In the genomic region with DNA sequence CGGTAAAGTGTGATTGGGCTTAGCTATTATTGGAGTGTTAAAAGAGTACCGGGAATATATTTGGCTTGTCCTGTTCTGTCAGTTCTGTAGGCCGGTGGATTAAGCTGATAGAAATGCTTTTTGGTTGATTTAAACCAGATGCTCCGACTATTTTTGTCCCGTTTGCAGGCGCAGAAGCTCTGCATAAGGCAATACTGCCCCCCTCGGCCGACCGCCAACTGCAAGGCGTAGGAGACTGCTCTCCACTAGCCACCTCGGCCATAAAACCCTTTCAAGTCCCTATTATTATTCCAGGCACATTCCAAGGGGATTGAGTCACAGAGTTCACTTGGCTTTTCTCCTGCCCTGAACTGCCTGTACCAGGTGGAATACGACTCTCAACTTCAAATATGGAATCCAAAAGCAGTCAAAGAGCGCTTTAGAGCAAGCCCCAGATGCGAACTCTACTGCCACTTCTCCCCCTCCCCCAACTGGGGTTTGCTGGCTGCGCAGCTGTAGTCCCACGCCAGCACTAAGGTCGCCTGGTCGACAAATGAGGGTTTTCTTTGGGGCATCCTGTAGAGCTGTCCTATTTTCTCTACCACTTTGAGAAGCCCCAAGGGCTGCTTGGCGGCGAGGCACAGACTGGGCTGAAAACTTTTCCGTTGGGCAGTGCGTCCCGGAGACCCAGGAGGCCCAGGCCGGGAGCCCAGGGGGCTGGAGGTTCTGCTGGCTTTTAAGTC, we compare ENCODE assay signal across 8 cellular contexts.
A peak's percentile ranks its signal among the peaks of the same experiment; 100 is the strongest.
DNase-seq lines count a peak whose midpoint lies in the region; ATAC-seq and TF ChIP-seq lines count a peak whose summit lies in the region.

No MANE protein-coding gene starts in this region.

- H3K36me3 Mint-ChIP-seq in CD14-positive monocyte, result peaks cover 0 to 3% of the 10 kb centered on the region in 2 donors
- no peaks in the 10 kb centered on the region for H3K36me3 Mint-ChIP-seq in activated CD4-positive, alpha-beta memory T cell treated with anti-CD3 and anti-CD28 coated beads, Interleukin-2, amount 10 ng/mL, durations not matched to agents 7 days and 5 days (ENCODE audit: low read depth)

- no peaks in the 10 kb centered on the region for H3K9me3 Mint-ChIP-seq in CD14-positive monocyte
- no peaks in the 10 kb centered on the region for H3K9me3 Mint-ChIP-seq in activated CD4-positive, alpha-beta memory T cell treated with anti-CD3 and anti-CD28 coated beads, Interleukin-2, amount 10 ng/mL, durations not matched to agents 7 days and 5 days

- H3K27me3 ChIP-seq in lung (ENCODE audit: control insufficient read depth, insufficient read depth), result no peaks in the 10 kb centered on the region

- H3K4me1 Mint-ChIP-seq in CD14-positive monocyte, result peaks cover 47% of the 10 kb centered on the region
- H3K4me1 Mint-ChIP-seq in activated CD4-positive, alpha-beta memory T cell treated with anti-CD3 and anti-CD28 coated beads, Interleukin-2, amount 10 ng/mL, durations not matched to agents 7 days and 5 days, result peaks cover 44% of the 10 kb centered on the region

- peak; percentile 45 for ATAC-seq in GM19372 (IDR thresholded peaks at IDR 0.05; ENCODE audit: low read depth, unreplicated experiment)
- peak; percentile 48 for ATAC-seq in HG03521 (IDR thresholded peaks at IDR 0.05; ENCODE audit: unreplicated experiment)
- peak; percentile 82 for ATAC-seq in lung (ENCODE audit: insufficient read depth, low FRiP score)

- peak overlapping the region; percentile 18 for H3K4me3 ChIP-seq in lung

- POLR2A ChIA-PET in activated CD4-positive, alpha-beta memory T cell treated with anti-CD3 and anti-CD28 coated beads, Interleukin-2, amount 10 ng/mL, durations not matched to agents 7 days and 5 days (lab: Charles Lee), result interaction anchor here (0.9 to 4.5 kb wide), 13 partner anchors 8 to 495 kb away, joined by 3 to 38 read pairs (median 7); partner anchors contain the start of gene REEP3

- H3K27me3 Mint-ChIP-seq in CD14-positive monocyte (ENCODE audit: low read depth in 3 of 3), result no peaks in the 10 kb centered on the region
- peaks cover 7% of the 10 kb centered on the region for H3K27me3 Mint-ChIP-seq in activated CD4-positive, alpha-beta memory T cell treated with anti-CD3 and anti-CD28 coated beads, Interleukin-2, amount 10 ng/mL, durations not matched to agents 7 days and 5 days

- 0% methylated on average over 24 of the region's 24 CpGs for WGBS in lung, 2 donors

- TF ChIP-seq CTCF in CD14-positive monocyte (IDR thresholded peaks at IDR 0.05) (peak; percentile 87), lung (IDR thresholded peaks at IDR 0.05; ENCODE audit: control extremely low read depth, extremely low read depth) (peak; percentile 55)

- H3K9me3 ChIP-seq in lung (ENCODE audit: control insufficient read depth in 2 of 2, insufficient read depth in 1 of 2, low read length in 1 of 2), result no peaks in the 10 kb centered on the region

- peak overlapping the region; percentile 86 to 96 (median 92) for H3K27ac Mint-ChIP-seq in CD14-positive monocyte
- H3K27ac Mint-ChIP-seq in activated CD4-positive, alpha-beta memory T cell treated with anti-CD3 and anti-CD28 coated beads, Interleukin-2, amount 10 ng/mL, durations not matched to agents 7 days and 5 days, result peak overlapping the region; percentile 81

- peaks cover 3 to 6% of the 10 kb centered on the region in 2 donors for H3K4me1 ChIP-seq in lung (ENCODE audit: control insufficient read depth in 2 of 2, insufficient read depth in 2 of 2, low read length in 2 of 2)

- H3K4me3 Mint-ChIP-seq in CD14-positive monocyte, result peak overlapping the region; percentile 94 to 95
- H3K4me3 Mint-ChIP-seq in activated CD4-positive, alpha-beta memory T cell treated with anti-CD3 and anti-CD28 coated beads, Interleukin-2, amount 10 ng/mL, durations not matched to agents 7 days and 5 days, result peak overlapping the region; percentile 83

- DNase-seq in CD14-positive monocyte (ENCODE audit: low spot score), result peak; percentile 71
- peak; percentile 77 for DNase-seq in NCI-H526 treated with DMSO at 0.1 percent for 48 hours (lab: John Stamatoyannopoulos, UW)
- peak; percentile 83 for DNase-seq in activated CD4-positive, alpha-beta memory T cell treated with anti-CD3 and anti-CD28 coated beads, Interleukin-2, amount 10 ng/mL, durations not matched to agents 7 days and 5 days
- DNase-seq in effector CD4-positive, alpha-beta T cell, result peak; percentile 66
- DNase-seq in lung (ENCODE audit: low spot score), result peak; percentile 94
- DNase-seq in stimulated activated CD4-positive, alpha-beta T cell treated with anti-CD3 and anti-CD28 coated beads, TNF-alpha, amount 100 ng/mL, for 24 hours (ENCODE audit: low read depth in 3 of 3), result peak; percentile 57 to 79 (median 61)

- H3K27ac ChIP-seq in lung (ENCODE audit: low read depth in 1 of 2, low read length in 1 of 2), result peak overlapping the region; percentile 96 to 99

- no peaks in the 10 kb centered on the region for H3K36me3 ChIP-seq in lung (ENCODE audit: control insufficient read depth in 2 of 2, insufficient read depth in 2 of 2, low read length in 2 of 2)

- CTCF ChIA-PET in activated CD4-positive, alpha-beta memory T cell treated with anti-CD3 and anti-CD28 coated beads, Interleukin-2, amount 10 ng/mL, durations not matched to agents 7 days and 5 days (lab: Charles Lee), result interaction anchor here (0.5 to 5.6 kb wide), 36 partner anchors 9 to 812 kb away, joined by 3 to 86 read pairs (median 4); no protein-coding TSS in a partner anchor

- intact Hi-C loops in CD14-positive monocyte (cut with micrococcal nuclease), result loop anchor here (5.0 to 10.0 kb wide), 4 partner anchors 88 to 455 kb away; partner anchors contain the start of gene REEP3 (in 1 of the 2)

Comparison
In these comparisons a context has a peak if more than half of its experiments do, and no peak if none do; other contexts are left out.
1. Peak in every context shown above with its lines: DNase-seq, ATAC-seq, H3K4me3 ChIP-seq and H3K27ac ChIP-seq.